Comparison of ENCODE assay signal across 9 cellular contexts in the genomic region with DNA sequence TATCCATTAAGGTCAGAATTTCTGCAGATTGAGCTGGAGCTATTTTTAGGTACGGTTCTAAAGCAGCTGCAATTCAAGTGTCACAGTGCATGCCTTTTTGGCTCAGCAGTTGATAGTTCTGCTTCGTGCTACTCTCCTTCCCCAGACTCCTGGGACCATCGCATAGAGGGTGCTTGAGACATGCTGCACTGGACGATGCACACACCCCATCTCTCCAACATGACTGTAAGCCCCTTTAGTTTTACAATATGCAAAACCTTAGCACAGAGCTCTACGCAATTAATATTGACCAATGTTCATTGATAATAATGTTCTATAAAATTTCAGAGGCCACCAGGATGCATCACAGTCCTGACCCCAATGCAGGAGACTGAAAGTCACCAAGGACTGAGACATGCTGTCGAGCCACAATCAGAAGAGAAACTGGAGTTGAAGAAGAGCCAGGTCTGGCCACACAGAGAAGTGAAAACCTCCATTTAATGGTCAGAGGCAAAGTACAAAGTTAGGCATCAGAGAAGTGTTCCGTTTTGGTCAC.
A peak's percentile ranks its signal among the peaks of the same experiment; 100 is the strongest.
DNase-seq lines count a peak whose midpoint lies in the region; ATAC-seq and TF ChIP-seq lines count a peak whose summit lies in the region.
"Had no signal": no experiment of that assay in that cellular context is flagged by ENCODE, and none has a peak within 500 bp of the region (broad histone marks: within the 10 kb centered on the region; RNA-seq: fewer than 3 reads in every experiment).

No MANE protein-coding gene starts in this region.

- no peak overlapping the region for H3K4me3 Mint-ChIP-seq in CD4-positive, alpha-beta memory T cell

- CTCF ChIA-PET in CD4-positive, alpha-beta memory T cell (lab: Charles Lee; ENCODE audit: partially characterized antibody) = no interaction called here

- H3K27ac Mint-ChIP-seq in CD4-positive, alpha-beta memory T cell = no peak overlapping the region

- no peaks in the 10 kb centered on the region for H3K36me3 ChIP-seq in heart right ventricle
- no peaks in the 10 kb centered on the region for H3K36me3 ChIP-seq in CD4-positive, alpha-beta memory T cell (ENCODE audit: insufficient read depth, low read length)

- peak; percentile 74 for ATAC-seq in GM18502 (IDR thresholded peaks at IDR 0.05; ENCODE audit: poor library complexity, unreplicated experiment)
- peak; percentile 82 for ATAC-seq in GM21515 (IDR thresholded peaks at IDR 0.05; ENCODE audit: unreplicated experiment)
- peak; percentile 74 for ATAC-seq in HG03439 (IDR thresholded peaks at IDR 0.05; ENCODE audit: unreplicated experiment)
- peak; percentile 51 to 93 (median 78) for ATAC-seq in heart right ventricle

- H3K9me3 Mint-ChIP-seq in CD4-positive, alpha-beta memory T cell = peaks cover 0 to 7% (median 0%) of the 10 kb centered on the region in 8 donors

- peaks cover 0 to 35% (median 25%) of the 10 kb centered on the region in 9 donors for H3K4me1 ChIP-seq in heart right ventricle
- H3K4me1 ChIP-seq in CD4-positive, alpha-beta memory T cell (ENCODE audit: insufficient read depth, low read length) = no peaks in the 10 kb centered on the region

- no peaks in the 10 kb centered on the region for H3K36me3 Mint-ChIP-seq in CD4-positive, alpha-beta memory T cell

- no peaks in the 10 kb centered on the region for H3K4me1 Mint-ChIP-seq in CD4-positive, alpha-beta memory T cell

- intact Hi-C loops in heart right ventricle (cut with DNase I) = loop anchor here in 1 of 10 donors (10.0 kb wide), 1 partner anchor 123 kb away; a partner anchor contains a TSS
- intact Hi-C loops in CD4-positive, alpha-beta memory T cell (cut with micrococcal nuclease) = no loop called here

- H3K27me3 Mint-ChIP-seq in CD4-positive, alpha-beta memory T cell = peaks cover under 1 to 4% of the 10 kb centered on the region in 2 donors

- WGBS in heart right ventricle, 2 donors = 34 to 35% methylated on average over 7 of the region's 7 CpGs

- no peak overlapping the region for H3K4me3 ChIP-seq in heart right ventricle
- H3K4me3 ChIP-seq in CD4-positive, alpha-beta memory T cell (ENCODE audit: low read length in 2 of 2) = no peak overlapping the region

- DNase-seq in heart right ventricle = peak in 1 of 2 donors; percentile 16
- no peak for DNase-seq in DMS 273 treated with DMSO at 0.1 percent for 48 hours (lab: John Stamatoyannopoulos, UW)
- no peak for DNase-seq in NCI-H526 treated with DMSO at 0.1 percent for 48 hours (lab: John Stamatoyannopoulos, UW)
- DNase-seq in CD4-positive, alpha-beta memory T cell = no peak
- no peak for DNase-seq in NCI-H748 treated with DMSO at 0.1 percent for 48 hours (lab: John Stamatoyannopoulos, UW)
- DNase-seq: NCI-H1105 treated with DMSO at 0.1 percent for 48 hours had no signal

- POLR2A ChIA-PET in CD4-positive, alpha-beta memory T cell (lab: Charles Lee; ENCODE audit: partially characterized antibody) = no interaction called here

- peak overlapping the region in 3 of 10 donors; percentile 0 to 42 (median 13) for H3K27ac ChIP-seq in heart right ventricle
- H3K27ac ChIP-seq in CD4-positive, alpha-beta memory T cell (ENCODE audit: low read depth, low read length) = no peak overlapping the region

- TF ChIP-seq CTCF in heart right ventricle (IDR thresholded peaks at IDR 0.05) = no peak

- H3K9me3 ChIP-seq in heart right ventricle = no peaks in the 10 kb centered on the region
- H3K9me3 ChIP-seq in CD4-positive, alpha-beta memory T cell (ENCODE audit: control insufficient read depth in 1 of 2, low read length in 2 of 2) = no peaks in the 10 kb centered on the region

- H3K27me3 ChIP-seq in heart right ventricle = no peaks in the 10 kb centered on the region
- H3K27me3 ChIP-seq in CD4-positive, alpha-beta memory T cell (ENCODE audit: insufficient read depth, low read length) = no peaks in the 10 kb centered on the region
